1 cellular context compared by ENCODE assay signal in the genomic region with DNA sequence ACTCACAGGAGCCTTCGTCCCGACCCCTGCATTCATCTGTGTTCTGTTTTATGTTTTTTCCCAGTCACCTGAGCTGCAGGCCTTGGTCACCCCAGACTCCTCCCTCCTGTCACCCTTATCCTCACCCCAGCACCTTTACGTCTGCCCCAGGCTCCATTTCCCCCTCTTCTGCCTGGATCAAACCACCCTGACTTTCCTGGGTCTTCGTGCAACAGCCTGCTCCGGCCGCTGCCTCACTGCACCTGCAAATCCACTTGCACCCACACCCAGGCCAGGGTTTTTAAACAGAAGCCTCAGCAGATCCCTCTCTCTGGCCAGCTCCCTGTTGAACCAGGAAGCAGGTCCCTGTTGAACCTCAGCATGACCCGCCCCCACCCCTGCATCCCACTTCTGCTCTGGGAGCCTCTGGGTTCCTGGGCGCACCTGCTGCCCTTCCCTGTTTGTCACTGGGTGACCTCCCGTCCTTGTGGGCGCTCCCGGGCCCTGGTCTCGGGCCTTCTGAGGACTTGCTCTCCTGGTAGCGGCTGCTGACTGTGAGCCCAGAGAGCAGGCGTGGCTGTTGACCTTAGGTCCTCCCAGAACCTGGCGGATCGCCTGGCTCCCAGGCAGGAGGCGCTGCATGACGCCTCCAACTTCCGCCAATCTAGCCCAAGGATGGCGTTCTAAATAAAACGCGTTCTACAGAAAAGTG.
TF ChIP-seq lines count a peak whose summit lies in the region.

No MANE protein-coding gene starts in this region.

TF ChIP-seq in K562, 482 proteins besides CTCF, POLR2A, EP300 and RAD21 (continued from another document and continues in another):
- TF ChIP-seq ZMIZ1 (IDR thresholded peaks at IDR 0.05; ENCODE audit: low read depth in 2 of 2, low read length in 2 of 2) (no peak), CGGBP1 (CRISPR knock-in tag; IDR thresholded peaks at IDR 0.05) (no peak), ZNF280B (CRISPR knock-in tag; IDR thresholded peaks at IDR 0.05) (no peak), ZBTB26 (CRISPR knock-in tag; IDR thresholded peaks at IDR 0.05) (no peak), ZFP36 (IDR thresholded peaks at IDR 0.05; ENCODE audit: low read depth, low read length, partially characterized antibody) (no peak), RREB1 (CRISPR knock-in tag; IDR thresholded peaks at IDR 0.05) (no peak), FUS (optimal IDR thresholded peaks at IDR 0.05; ENCODE audit: low read depth, low read length) (no peak), CREM (IDR thresholded peaks at IDR 0.05; ENCODE audit: low read depth) (peak; percentile 86), PML (IDR thresholded peaks at IDR 0.05; ENCODE audit: low read length) (no peak), MAFK (IDR thresholded peaks at IDR 0.05; ENCODE audit: low read length) (no peak), NELFE (IDR thresholded peaks at IDR 0.05; ENCODE audit: insufficient read depth, insufficient read length) (no peak), ZFX (CRISPR knock-in tag; IDR thresholded peaks at IDR 0.05) (peak; percentile 37; the same call in 1 of the 2 replicates), MYNN (IDR thresholded peaks at IDR 0.05) (no peak), MYNN (CRISPR knock-in tag; IDR thresholded peaks at IDR 0.05) (no peak), KDM1A (IDR thresholded peaks at IDR 0.05) (no peak), U2AF1 (optimal IDR thresholded peaks at IDR 0.05; ENCODE audit: low read depth, low read length) (no peak), CTCFL (IDR thresholded peaks at IDR 0.05; ENCODE audit: borderline replicate concordance, insufficient read depth, low read depth, low read length, poor library complexity, severe bottlenecking) (peak; percentile 51), ZNF695 (CRISPR knock-in tag; IDR thresholded peaks at IDR 0.05) (no peak), ZKSCAN3 (CRISPR knock-in tag; IDR thresholded peaks at IDR 0.05) (no peak), NCOA1 (IDR thresholded peaks at IDR 0.05; ENCODE audit: low read depth) (no peak), TEAD4 (IDR thresholded peaks at IDR 0.05; ENCODE audit: low read length) (no peak), TEAD4 (CRISPR knock-in tag; IDR thresholded peaks at IDR 0.05; ENCODE audit: borderline replicate concordance) (no peak), SIN3B (IDR thresholded peaks at IDR 0.05; ENCODE audit: low read depth) (no peak), MCM2 (IDR thresholded peaks at IDR 0.05; ENCODE audit: low read depth) (no peak), ZNF146 (CRISPR knock-in tag; IDR thresholded peaks at IDR 0.05; ENCODE audit: unreplicated experiment) (no peak), RFX7 (CRISPR knock-in tag; IDR thresholded peaks at IDR 0.05) (no peak), ZNF395 (CRISPR knock-in tag; IDR thresholded peaks at IDR 0.05) (no peak), GATAD2A (IDR thresholded peaks at IDR 0.05) (no peak), HMG20B (CRISPR knock-in tag; IDR thresholded peaks at IDR 0.05) (no peak), CBX5 (IDR thresholded peaks at IDR 0.05; ENCODE audit: borderline replicate concordance, low read depth) (no peak), RFX5 (IDR thresholded peaks at IDR 0.05; ENCODE audit: low read depth, low read length) (no peak), LCOR (CRISPR knock-in tag; IDR thresholded peaks at IDR 0.05) (no peak), ZFP1 (CRISPR knock-in tag; IDR thresholded peaks at IDR 0.05) (no peak)
- TF ChIP-seq, protein P1, sequence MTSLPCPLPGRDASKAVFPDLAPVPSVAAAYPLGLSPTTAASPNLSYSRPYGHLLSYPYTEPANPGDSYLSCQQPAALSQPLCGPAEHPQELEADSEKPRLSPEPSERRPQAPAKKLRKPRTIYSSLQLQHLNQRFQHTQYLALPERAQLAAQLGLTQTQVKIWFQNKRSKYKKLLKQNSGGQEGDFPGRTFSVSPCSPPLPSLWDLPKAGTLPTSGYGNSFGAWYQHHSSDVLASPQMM (CRISPR knock-in tag; IDR thresholded peaks at IDR 0.05): no peak
- TF ChIP-seq, protein P2, sequence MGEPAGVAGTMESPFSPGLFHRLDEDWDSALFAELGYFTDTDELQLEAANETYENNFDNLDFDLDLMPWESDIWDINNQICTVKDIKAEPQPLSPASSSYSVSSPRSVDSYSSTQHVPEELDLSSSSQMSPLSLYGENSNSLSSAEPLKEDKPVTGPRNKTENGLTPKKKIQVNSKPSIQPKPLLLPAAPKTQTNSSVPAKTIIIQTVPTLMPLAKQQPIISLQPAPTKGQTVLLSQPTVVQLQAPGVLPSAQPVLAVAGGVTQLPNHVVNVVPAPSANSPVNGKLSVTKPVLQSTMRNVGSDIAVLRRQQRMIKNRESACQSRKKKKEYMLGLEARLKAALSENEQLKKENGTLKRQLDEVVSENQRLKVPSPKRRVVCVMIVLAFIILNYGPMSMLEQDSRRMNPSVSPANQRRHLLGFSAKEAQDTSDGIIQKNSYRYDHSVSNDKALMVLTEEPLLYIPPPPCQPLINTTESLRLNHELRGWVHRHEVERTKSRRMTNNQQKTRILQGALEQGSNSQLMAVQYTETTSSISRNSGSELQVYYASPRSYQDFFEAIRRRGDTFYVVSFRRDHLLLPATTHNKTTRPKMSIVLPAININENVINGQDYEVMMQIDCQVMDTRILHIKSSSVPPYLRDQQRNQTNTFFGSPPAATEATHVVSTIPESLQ (CRISPR knock-in tag; IDR thresholded peaks at IDR 0.05): no peak
- TF ChIP-seq, protein P3, sequence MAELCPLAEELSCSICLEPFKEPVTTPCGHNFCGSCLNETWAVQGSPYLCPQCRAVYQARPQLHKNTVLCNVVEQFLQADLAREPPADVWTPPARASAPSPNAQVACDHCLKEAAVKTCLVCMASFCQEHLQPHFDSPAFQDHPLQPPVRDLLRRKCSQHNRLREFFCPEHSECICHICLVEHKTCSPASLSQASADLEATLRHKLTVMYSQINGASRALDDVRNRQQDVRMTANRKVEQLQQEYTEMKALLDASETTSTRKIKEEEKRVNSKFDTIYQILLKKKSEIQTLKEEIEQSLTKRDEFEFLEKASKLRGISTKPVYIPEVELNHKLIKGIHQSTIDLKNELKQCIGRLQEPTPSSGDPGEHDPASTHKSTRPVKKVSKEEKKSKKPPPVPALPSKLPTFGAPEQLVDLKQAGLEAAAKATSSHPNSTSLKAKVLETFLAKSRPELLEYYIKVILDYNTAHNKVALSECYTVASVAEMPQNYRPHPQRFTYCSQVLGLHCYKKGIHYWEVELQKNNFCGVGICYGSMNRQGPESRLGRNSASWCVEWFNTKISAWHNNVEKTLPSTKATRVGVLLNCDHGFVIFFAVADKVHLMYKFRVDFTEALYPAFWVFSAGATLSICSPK (IDR thresholded peaks at IDR 0.05; ENCODE audit: borderline replicate concordance): no peak
